In the genomic region with DNA sequence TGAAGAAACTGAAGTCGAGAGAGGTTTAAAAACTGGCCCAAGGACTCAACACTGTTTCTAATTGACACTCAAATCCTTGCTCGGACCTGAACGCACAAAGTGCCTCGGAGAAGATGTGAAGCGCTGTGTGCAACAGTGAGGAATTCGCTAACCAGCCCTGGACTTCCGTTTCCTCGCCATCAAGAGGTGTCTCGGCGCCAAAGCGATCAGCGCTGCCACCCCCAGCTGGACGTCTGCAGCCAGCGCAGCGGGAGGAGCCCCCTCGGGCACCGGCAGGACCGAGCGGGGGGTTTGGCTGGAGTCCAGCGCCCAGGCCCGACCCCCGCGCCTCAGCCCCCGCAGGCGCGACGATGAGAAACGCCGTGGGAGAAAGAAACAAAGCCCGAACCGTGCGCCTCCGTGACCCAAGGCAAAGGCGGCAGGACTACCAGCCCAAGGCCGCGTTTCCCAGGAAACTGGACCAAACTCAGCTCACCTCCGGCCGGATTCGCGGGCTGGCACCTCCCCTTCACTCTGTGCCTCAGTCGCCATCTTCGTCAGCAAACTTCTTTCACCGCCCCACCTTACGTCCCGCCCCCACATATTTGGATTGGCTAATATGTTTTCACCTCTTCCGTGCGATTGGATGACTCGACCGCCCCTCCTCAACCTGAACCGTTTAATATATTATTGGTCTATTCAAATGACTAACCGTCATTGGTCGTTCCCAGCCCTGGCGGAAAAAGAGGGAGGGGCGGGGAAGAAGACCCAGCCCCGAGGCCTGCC, we compare ENCODE assay signal across 1 cellular context.
TF ChIP-seq lines count a peak whose summit lies in the region.

Gene ARHGAP19, minus strand, starts transcription at position 541 of the 765 bp plus-strand sequence. Its CDS starts 10 bp downstream, at position 531.

TF ChIP-seq in K562, 482 proteins besides CTCF, POLR2A, EP300 and RAD21 (continued from another document and continues in another):
- TF ChIP-seq, protein P1, sequence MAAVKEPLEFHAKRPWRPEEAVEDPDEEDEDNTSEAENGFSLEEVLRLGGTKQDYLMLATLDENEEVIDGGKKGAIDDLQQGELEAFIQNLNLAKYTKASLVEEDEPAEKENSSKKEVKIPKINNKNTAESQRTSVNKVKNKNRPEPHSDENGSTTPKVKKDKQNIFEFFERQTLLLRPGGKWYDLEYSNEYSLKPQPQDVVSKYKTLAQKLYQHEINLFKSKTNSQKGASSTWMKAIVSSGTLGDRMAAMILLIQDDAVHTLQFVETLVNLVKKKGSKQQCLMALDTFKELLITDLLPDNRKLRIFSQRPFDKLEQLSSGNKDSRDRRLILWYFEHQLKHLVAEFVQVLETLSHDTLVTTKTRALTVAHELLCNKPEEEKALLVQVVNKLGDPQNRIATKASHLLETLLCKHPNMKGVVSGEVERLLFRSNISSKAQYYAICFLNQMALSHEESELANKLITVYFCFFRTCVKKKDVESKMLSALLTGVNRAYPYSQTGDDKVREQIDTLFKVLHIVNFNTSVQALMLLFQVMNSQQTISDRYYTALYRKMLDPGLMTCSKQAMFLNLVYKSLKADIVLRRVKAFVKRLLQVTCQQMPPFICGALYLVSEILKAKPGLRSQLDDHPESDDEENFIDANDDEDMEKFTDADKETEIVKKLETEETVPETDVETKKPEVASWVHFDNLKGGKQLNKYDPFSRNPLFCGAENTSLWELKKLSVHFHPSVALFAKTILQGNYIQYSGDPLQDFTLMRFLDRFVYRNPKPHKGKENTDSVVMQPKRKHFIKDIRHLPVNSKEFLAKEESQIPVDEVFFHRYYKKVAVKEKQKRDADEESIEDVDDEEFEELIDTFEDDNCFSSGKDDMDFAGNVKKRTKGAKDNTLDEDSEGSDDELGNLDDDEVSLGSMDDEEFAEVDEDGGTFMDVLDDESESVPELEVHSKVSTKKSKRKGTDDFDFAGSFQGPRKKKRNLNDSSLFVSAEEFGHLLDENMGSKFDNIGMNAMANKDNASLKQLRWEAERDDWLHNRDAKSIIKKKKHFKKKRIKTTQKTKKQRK (IDR thresholded peaks at IDR 0.05; ENCODE audit: borderline replicate concordance, low read depth, low read length) = peak; percentile 40; the same call in 1 of the 2 replicates
- TF ChIP-seq KDM5B (IDR thresholded peaks at IDR 0.05; ENCODE audit: insufficient replicate concordance, low read depth, low read length) = peak; percentile 81
- TF ChIP-seq ZNF143 (CRISPR knock-in tag; IDR thresholded peaks at IDR 0.05) = peak; percentile 84
- TF ChIP-seq KDM1A (IDR thresholded peaks at IDR 0.05) = no peak
- TF ChIP-seq ZBTB43 (CRISPR knock-in tag; IDR thresholded peaks at IDR 0.05) = no peak
- peak; percentile 78 for TF ChIP-seq TBP (optimal IDR thresholded peaks at IDR 0.05; ENCODE audit: low read depth, low read length)
- TF ChIP-seq USF1 (CRISPR knock-in tag; IDR thresholded peaks at IDR 0.05) = no peak
- TF ChIP-seq TCF7 (IDR thresholded peaks at IDR 0.05; ENCODE audit: borderline replicate concordance) = no peak
- TF ChIP-seq ZNF175 (CRISPR knock-in tag; IDR thresholded peaks at IDR 0.05; ENCODE audit: low read depth) = no peak
- TF ChIP-seq CBX5 (IDR thresholded peaks at IDR 0.05; ENCODE audit: borderline replicate concordance, low read depth) = no peak
- no peak for TF ChIP-seq SETDB1 (IDR thresholded peaks at IDR 0.05; ENCODE audit: low read length)
- no peak for TF ChIP-seq HIVEP1 (CRISPR knock-in tag; IDR thresholded peaks at IDR 0.05)
- no peak for TF ChIP-seq NFATC3 (IDR thresholded peaks at IDR 0.05)
- no peak for TF ChIP-seq ATF3 (IDR thresholded peaks at IDR 0.05)
- TF ChIP-seq ATF3 (CRISPR knock-in tag; conservative IDR thresholded peaks at IDR 0.05) = no peak
- TF ChIP-seq JUND (IDR thresholded peaks at IDR 0.05; ENCODE audit: borderline replicate concordance, low read depth, low read length) = peak; percentile 33; the same call in 1 of the 2 replicates
- TF ChIP-seq JUND (tag; IDR thresholded peaks at IDR 0.05; ENCODE audit: borderline replicate concordance, low read depth, low read length) = no peak
- TF ChIP-seq ZNF324 (CRISPR knock-in tag; IDR thresholded peaks at IDR 0.05) = no peak
- TF ChIP-seq, protein P2, sequence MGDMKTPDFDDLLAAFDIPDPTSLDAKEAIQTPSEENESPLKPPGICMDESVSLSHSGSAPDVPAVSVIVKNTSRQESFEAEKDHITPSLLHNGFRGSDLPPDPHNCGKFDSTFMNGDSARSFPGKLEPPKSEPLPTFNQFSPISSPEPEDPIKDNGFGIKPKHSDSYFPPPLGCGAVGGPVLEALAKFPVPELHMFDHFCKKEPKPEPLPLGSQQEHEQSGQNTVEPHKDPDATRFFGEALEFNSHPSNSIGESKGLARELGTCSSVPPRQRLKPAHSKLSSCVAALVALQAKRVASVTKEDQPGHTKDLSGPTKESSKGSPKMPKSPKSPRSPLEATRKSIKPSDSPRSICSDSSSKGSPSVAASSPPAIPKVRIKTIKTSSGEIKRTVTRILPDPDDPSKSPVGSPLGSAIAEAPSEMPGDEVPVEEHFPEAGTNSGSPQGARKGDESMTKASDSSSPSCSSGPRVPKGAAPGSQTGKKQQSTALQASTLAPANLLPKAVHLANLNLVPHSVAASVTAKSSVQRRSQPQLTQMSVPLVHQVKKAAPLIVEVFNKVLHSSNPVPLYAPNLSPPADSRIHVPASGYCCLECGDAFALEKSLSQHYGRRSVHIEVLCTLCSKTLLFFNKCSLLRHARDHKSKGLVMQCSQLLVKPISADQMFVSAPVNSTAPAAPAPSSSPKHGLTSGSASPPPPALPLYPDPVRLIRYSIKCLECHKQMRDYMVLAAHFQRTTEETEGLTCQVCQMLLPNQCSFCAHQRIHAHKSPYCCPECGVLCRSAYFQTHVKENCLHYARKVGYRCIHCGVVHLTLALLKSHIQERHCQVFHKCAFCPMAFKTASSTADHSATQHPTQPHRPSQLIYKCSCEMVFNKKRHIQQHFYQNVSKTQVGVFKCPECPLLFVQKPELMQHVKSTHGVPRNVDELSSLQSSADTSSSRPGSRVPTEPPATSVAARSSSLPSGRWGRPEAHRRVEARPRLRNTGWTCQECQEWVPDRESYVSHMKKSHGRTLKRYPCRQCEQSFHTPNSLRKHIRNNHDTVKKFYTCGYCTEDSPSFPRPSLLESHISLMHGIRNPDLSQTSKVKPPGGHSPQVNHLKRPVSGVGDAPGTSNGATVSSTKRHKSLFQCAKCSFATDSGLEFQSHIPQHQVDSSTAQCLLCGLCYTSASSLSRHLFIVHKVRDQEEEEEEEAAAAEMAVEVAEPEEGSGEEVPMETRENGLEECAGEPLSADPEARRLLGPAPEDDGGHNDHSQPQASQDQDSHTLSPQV (IDR thresholded peaks at IDR 0.05) = no peak
- TF ChIP-seq ASH1L (IDR thresholded peaks at IDR 0.05; ENCODE audit: borderline replicate concordance, low read depth, partially characterized antibody) = peak; percentile 90
- no peak for TF ChIP-seq ZBTB49 (CRISPR knock-in tag; IDR thresholded peaks at IDR 0.05; ENCODE audit: borderline replicate concordance)
- TF ChIP-seq, protein P3, sequence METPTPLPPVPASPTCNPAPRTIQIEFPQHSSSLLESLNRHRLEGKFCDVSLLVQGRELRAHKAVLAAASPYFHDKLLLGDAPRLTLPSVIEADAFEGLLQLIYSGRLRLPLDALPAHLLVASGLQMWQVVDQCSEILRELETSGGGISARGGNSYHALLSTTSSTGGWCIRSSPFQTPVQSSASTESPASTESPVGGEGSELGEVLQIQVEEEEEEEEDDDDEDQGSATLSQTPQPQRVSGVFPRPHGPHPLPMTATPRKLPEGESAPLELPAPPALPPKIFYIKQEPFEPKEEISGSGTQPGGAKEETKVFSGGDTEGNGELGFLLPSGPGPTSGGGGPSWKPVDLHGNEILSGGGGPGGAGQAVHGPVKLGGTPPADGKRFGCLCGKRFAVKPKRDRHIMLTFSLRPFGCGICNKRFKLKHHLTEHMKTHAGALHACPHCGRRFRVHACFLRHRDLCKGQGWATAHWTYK (CRISPR knock-in tag; IDR thresholded peaks at IDR 0.05) = no peak
- peak; percentile 45; the same call in 1 of the 2 replicates for TF ChIP-seq ETV1 (tag; conservative IDR thresholded peaks at IDR 0.05; ENCODE audit: low read depth)
- TF ChIP-seq, protein P4, sequence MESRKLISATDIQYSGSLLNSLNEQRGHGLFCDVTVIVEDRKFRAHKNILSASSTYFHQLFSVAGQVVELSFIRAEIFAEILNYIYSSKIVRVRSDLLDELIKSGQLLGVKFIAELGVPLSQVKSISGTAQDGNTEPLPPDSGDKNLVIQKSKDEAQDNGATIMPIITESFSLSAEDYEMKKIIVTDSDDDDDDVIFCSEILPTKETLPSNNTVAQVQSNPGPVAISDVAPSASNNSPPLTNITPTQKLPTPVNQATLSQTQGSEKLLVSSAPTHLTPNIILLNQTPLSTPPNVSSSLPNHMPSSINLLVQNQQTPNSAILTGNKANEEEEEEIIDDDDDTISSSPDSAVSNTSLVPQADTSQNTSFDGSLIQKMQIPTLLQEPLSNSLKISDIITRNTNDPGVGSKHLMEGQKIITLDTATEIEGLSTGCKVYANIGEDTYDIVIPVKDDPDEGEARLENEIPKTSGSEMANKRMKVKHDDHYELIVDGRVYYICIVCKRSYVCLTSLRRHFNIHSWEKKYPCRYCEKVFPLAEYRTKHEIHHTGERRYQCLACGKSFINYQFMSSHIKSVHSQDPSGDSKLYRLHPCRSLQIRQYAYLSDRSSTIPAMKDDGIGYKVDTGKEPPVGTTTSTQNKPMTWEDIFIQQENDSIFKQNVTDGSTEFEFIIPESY (CRISPR knock-in tag; IDR thresholded peaks at IDR 0.05) = no peak
- TF ChIP-seq, protein P5, sequence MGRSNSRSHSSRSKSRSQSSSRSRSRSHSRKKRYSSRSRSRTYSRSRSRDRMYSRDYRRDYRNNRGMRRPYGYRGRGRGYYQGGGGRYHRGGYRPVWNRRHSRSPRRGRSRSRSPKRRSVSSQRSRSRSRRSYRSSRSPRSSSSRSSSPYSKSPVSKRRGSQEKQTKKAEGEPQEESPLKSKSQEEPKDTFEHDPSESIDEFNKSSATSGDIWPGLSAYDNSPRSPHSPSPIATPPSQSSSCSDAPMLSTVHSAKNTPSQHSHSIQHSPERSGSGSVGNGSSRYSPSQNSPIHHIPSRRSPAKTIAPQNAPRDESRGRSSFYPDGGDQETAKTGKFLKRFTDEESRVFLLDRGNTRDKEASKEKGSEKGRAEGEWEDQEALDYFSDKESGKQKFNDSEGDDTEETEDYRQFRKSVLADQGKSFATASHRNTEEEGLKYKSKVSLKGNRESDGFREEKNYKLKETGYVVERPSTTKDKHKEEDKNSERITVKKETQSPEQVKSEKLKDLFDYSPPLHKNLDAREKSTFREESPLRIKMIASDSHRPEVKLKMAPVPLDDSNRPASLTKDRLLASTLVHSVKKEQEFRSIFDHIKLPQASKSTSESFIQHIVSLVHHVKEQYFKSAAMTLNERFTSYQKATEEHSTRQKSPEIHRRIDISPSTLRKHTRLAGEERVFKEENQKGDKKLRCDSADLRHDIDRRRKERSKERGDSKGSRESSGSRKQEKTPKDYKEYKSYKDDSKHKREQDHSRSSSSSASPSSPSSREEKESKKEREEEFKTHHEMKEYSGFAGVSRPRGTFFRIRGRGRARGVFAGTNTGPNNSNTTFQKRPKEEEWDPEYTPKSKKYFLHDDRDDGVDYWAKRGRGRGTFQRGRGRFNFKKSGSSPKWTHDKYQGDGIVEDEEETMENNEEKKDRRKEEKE (IDR thresholded peaks at IDR 0.05; ENCODE audit: borderline replicate concordance in 1 of 2, control insufficient read depth in 1 of 2, low read depth in 2 of 2, low read length in 1 of 2) = no peak
- TF ChIP-seq, protein P6, sequence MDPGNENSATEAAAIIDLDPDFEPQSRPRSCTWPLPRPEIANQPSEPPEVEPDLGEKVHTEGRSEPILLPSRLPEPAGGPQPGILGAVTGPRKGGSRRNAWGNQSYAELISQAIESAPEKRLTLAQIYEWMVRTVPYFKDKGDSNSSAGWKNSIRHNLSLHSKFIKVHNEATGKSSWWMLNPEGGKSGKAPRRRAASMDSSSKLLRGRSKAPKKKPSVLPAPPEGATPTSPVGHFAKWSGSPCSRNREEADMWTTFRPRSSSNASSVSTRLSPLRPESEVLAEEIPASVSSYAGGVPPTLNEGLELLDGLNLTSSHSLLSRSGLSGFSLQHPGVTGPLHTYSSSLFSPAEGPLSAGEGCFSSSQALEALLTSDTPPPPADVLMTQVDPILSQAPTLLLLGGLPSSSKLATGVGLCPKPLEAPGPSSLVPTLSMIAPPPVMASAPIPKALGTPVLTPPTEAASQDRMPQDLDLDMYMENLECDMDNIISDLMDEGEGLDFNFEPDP (CRISPR knock-in tag; IDR thresholded peaks at IDR 0.05) = no peak
- TF ChIP-seq TARDBP (IDR thresholded peaks at IDR 0.05) = no peak
- TF ChIP-seq ZNF77 (CRISPR knock-in tag; IDR thresholded peaks at IDR 0.05) = no peak
- TF ChIP-seq SIX5 (IDR thresholded peaks at IDR 0.05; ENCODE audit: borderline replicate concordance in 1 of 2, insufficient read depth in 1 of 2, low read depth in 1 of 2, low read length in 2 of 2) = peak in 1 of 2 experiments; percentile 51; a peak in 1 of 4 replicates
- no peak for TF ChIP-seq RBM39 (optimal IDR thresholded peaks at IDR 0.05; ENCODE audit: low read depth, low read length)
